ENCODE assay signal across 8 cellular contexts in the genomic region with DNA sequence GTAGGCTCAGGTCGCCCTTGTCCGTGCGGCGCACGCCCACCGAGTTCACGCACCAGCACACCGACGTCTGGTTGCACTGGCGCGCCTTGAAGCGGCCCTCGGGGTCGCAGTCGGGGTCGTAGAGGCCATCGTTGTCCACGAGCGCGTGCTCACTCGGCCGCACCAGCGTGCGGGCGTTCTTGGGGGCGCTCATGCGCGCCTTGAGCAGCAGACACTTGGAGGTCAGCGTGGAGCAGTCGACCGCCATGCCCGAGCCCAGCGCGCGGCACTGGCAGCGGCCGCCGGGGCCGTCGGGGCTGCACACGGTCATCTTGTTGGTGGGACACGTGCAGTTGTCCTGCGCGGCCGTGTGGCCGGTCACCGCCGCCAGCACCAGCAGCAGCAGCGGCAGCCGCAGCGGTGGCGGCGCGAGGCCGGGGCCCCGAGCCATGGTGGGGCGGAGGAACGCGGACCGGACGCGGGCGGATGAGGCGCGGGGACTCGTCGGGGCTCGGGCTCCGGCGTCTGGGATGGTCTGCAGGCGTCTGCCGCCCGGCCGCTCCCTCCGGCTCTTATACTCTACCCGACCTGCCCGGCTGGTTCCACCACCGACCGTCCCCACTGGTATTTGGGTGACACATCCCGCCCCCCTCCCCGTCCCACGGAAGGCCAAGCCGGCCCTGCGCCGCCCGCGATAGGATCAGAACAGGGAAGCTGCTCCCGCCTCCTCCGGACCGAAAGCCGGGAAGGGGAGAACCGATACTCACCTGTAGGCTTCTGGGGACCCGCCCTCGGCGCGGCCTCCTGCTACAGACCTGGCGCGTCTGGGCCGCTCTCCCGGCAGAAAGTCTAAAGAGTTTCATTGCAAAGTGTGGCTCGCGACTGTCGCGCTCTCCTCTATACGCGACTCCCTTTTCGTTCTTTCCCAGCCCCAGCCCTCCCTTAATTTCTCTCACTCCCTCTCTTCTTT. TPM values are rescaled to one million over a fixed set of nuclear protein-coding genes. Genes with fewer than 3 reads are reported as not detected.
DNase-seq lines count a peak whose midpoint lies in the region; ATAC-seq and TF ChIP-seq lines count a peak whose summit lies in the region.

A gene with protein sequence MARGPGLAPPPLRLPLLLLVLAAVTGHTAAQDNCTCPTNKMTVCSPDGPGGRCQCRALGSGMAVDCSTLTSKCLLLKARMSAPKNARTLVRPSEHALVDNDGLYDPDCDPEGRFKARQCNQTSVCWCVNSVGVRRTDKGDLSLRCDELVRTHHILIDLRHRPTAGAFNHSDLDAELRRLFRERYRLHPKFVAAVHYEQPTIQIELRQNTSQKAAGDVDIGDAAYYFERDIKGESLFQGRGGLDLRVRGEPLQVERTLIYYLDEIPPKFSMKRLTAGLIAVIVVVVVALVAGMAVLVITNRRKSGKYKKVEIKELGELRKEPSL (minus strand): TSS at position 526 of the 949 bp plus-strand sequence. CDS start 96 bp downstream, at position 430.

- no peak for TF ChIP-seq CTCF in GM13976 (IDR thresholded peaks at IDR 0.05; ENCODE audit: borderline replicate concordance, control extremely low read depth, extremely low read depth, insufficient read depth, missing control alignments)
- no peak for TF ChIP-seq CTCF in MM.1S (IDR thresholded peaks at IDR 0.05; ENCODE audit: low read length)

- H3K27me3 ChIP-seq in right cardiac atrium (ENCODE audit: control insufficient read depth, insufficient read depth) (no peaks in the 10 kb centered on the region), MM.1S (replicated peaks; ENCODE audit: insufficient read depth, low read length) (no peaks in the 10 kb centered on the region; the same call in 1 of the 2 replicates)

- no peak within 1 kb of the TSS for H3K27ac ChIP-seq in right cardiac atrium (ENCODE audit: low read length)
- no peak within 1 kb of the TSS for H3K27ac ChIP-seq in MM.1S (ENCODE audit: low read length)

- H3K4me2 ChIP-seq in MM.1S (ENCODE audit: low read depth, low read length): no peak within 1 kb of the TSS

- H3F3A ChIP-seq in MM.1S (ENCODE audit: insufficient read depth, low read length): no peaks in the 10 kb centered on the region

- H3K27me3 Mint-ChIP-seq in activated naive CD8-positive, alpha-beta T cell treated with anti-CD3 and anti-CD28 coated beads for 36 hours: peaks cover 90% of the 10 kb centered on the region

- H3K36me3 Mint-ChIP-seq in activated naive CD8-positive, alpha-beta T cell treated with anti-CD3 and anti-CD28 coated beads for 36 hours: no peaks in the 10 kb centered on the region

- H3K9me3 ChIP-seq in right cardiac atrium (ENCODE audit: control insufficient read depth, low read length): no peaks in the 10 kb centered on the region
- H3K9me3 ChIP-seq in MM.1S (replicated peaks; ENCODE audit: insufficient read depth, low read length): no peaks in the 10 kb centered on the region

- H2AFZ ChIP-seq in MM.1S (ENCODE audit: low read length): no peak within 1 kb of the TSS

- H3K79me2 ChIP-seq in MM.1S (ENCODE audit: low read length): no peaks in the 10 kb centered on the region

- peak; percentile 33 for DNase-seq in GM13976 (ENCODE audit: low spot score)
- DNase-seq in activated naive CD8-positive, alpha-beta T cell treated with anti-CD3 and anti-CD28 coated beads for 36 hours: peak; percentile 14
- peak; percentile 32 to 68 (median 66) for DNase-seq in right cardiac atrium
- DNase-seq in sciatic nerve (ENCODE audit: low spot score): no peak
- DNase-seq in MM.1S: no peak
- DNase-seq in NK-92 (lab: John Stamatoyannopoulos, UW; ENCODE audit: unreplicated experiment): no peak

- H3K4me3 ChIP-seq in right cardiac atrium (ENCODE audit: low read length): peak within 1 kb of the TSS; percentile 30
- no peak within 1 kb of the TSS for H3K4me3 ChIP-seq in MM.1S (ENCODE audit: low read length)

- no peaks in the 10 kb centered on the region for H3K9me3 Mint-ChIP-seq in activated naive CD8-positive, alpha-beta T cell treated with anti-CD3 and anti-CD28 coated beads for 36 hours

- in situ Hi-C loops in GM13976 (cut with MboI; ENCODE audit: low sequenced_read_pairs, unreplicated experiment): no loop called here

- no peaks in the 10 kb centered on the region for H3K9me2 ChIP-seq in MM.1S (replicated peaks; ENCODE audit: insufficient read depth, low read length)

- peaks cover 30% of the 10 kb centered on the region for H3K4me1 Mint-ChIP-seq in activated naive CD8-positive, alpha-beta T cell treated with anti-CD3 and anti-CD28 coated beads for 36 hours

- no peaks in the 10 kb centered on the region for H4K20me1 ChIP-seq in MM.1S (ENCODE audit: insufficient read depth, low read length)

- no peak within 1 kb of the TSS for H3K9ac ChIP-seq in MM.1S (ENCODE audit: low read length)

- no peaks in the 10 kb centered on the region for H3K36me3 ChIP-seq in MM.1S (replicated peaks; ENCODE audit: insufficient read depth, low read length)

- H3K4me1 ChIP-seq in right cardiac atrium (ENCODE audit: control insufficient read depth, insufficient read depth, low read length) (no peaks in the 10 kb centered on the region), MM.1S (ENCODE audit: low read length) (peaks cover 6% of the 10 kb centered on the region; the same call in 1 of the 2 replicates)

- intact Hi-C loops in right cardiac atrium (cut with DNase I) (no loop called here), sciatic nerve (cut with DNase I) (no loop called here)

- H3K4me3 Mint-ChIP-seq in activated naive CD8-positive, alpha-beta T cell treated with anti-CD3 and anti-CD28 coated beads for 36 hours: peak within 1 kb of the TSS; percentile 72

- 6% methylated on average over 106 of the region's 107 CpGs for WGBS in right cardiac atrium

- ATAC-seq in right cardiac atrium: peak; percentile 55 to 66
- ATAC-seq in sciatic nerve: peak; percentile 41
- ATAC-seq in HG03135 (IDR thresholded peaks at IDR 0.05; ENCODE audit: unreplicated experiment): no peak
- ATAC-seq in HG03571 (IDR thresholded peaks at IDR 0.05; ENCODE audit: unreplicated experiment): no peak

- no peak within 1 kb of the TSS for H3K27ac Mint-ChIP-seq in activated naive CD8-positive, alpha-beta T cell treated with anti-CD3 and anti-CD28 coated beads for 36 hours

RNA-seq across cellular contexts. Expression of the gene that starts here (rescaled TPM):
- total RNA-seq in activated naive CD8-positive, alpha-beta T cell treated with anti-CD3 and anti-CD28 coated beads for 36 hours: under 1 TPM; 0.08 to 0.33 TPM
- total RNA-seq in right cardiac atrium (under 1 TPM; 0.09 to 0.33 (median 0.19) TPM), sciatic nerve (5.0 TPM)
- polyA plus RNA-seq in right cardiac atrium: 0.14 TPM

Comparison
In these comparisons a context has a peak if more than half of its experiments do, and no peak if none do; other contexts are left out.
1. Peak in DNase-seq in activated naive CD8-positive, alpha-beta T cell treated with anti-CD3 and anti-CD28 coated beads for 36 hours; RNA of the gene not detected or under 1 TPM.
2. Peak in DNase-seq, ATAC-seq and H3K4me3 ChIP-seq in right cardiac atrium; RNA of the gene not detected or under 1 TPM.